1 cellular context compared by ENCODE assay signal in the genomic region with DNA sequence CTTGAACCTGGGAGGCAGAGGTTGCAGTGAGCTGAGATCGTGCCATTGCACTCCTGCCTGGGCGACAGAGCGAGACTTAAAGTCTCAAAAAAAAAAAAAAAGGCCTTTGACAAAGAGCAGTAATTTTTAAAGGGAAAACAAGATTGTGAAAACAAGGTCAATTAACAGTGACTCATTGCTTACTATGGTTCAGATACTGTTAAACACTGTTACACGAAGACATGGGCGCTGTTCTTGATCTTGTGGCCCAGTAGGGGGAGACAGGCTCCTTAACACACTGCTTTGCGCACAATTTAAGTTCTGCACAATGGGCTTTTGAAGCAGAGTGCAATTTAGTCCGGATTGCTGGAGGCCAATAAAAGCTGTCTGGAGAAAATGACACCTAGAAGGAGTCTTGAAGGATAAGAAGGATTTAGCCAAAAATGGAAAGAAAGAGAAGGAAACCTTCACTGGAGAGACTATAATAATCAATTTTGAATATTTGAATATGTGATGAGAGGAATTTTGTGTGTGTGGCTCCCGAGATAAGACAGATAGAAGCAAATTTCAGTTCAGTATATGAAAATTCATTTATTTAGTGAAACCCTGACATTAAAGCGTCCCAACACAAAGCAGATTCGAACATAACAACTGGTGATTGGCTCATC.
TF ChIP-seq lines count a peak whose summit lies in the region.

No MANE protein-coding gene starts in this region.

TF ChIP-seq in HepG2, 621 proteins besides CTCF, POLR2A, EP300 and RAD21 (continued from another document):
- TF ChIP-seq, protein P1, sequence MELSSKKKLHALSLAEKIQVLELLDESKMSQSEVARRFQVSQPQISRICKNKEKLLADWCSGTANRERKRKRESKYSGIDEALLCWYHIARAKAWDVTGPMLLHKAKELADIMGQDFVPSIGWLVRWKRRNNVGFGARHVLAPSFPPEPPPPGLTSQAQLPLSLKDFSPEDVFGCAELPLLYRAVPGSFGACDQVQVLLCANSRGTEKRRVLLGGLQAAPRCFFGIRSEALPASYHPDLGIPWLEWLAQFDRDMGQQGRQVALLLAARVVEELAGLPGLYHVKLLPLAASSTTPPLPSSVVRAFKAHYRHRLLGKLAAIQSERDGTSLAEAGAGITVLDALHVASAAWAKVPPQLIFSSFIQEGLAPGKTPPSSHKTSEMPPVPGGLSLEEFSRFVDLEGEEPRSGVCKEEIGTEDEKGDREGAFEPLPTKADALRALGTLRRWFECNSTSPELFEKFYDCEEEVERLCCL (CRISPR knock-in tag; IDR thresholded peaks at IDR 0.05; ENCODE audit: borderline replicate concordance), result no peak
- no peak for TF ChIP-seq AGO2 (optimal IDR thresholded peaks at IDR 0.05; ENCODE audit: low read depth, low read length)
- TF ChIP-seq CHD2 (IDR thresholded peaks at IDR 0.05; ENCODE audit: low read depth, low read length), result no peak
- 0 out of 2 replicates have a peak, but pooled peaks have one; percentile 21 for TF ChIP-seq MEF2D (CRISPR knock-in tag; IDR thresholded peaks at IDR 0.05)
- TF ChIP-seq TARDBP (CRISPR knock-in tag; IDR thresholded peaks at IDR 0.05), result peak; percentile 22; the same call in 1 of the 2 replicates
- peak; percentile 57; the same call in 1 of the 3 replicates for TF ChIP-seq MXI1 (IDR thresholded peaks at IDR 0.05; ENCODE audit: borderline replicate concordance, low read depth, low read length)
- TF ChIP-seq ZNF331 (CRISPR knock-in tag; IDR thresholded peaks at IDR 0.05), result no peak
- TF ChIP-seq MIER3 (CRISPR knock-in tag; IDR thresholded peaks at IDR 0.05; ENCODE audit: borderline replicate concordance), result peak; percentile 80; the same call in 1 of the 2 replicates
- no peak for TF ChIP-seq ZFP91 (CRISPR knock-in tag; IDR thresholded peaks at IDR 0.05; ENCODE audit: borderline replicate concordance)
- no peak for TF ChIP-seq DMTF1 (CRISPR knock-in tag; IDR thresholded peaks at IDR 0.05)
- TF ChIP-seq MIXL1 (CRISPR knock-in tag; IDR thresholded peaks at IDR 0.05), result peak; percentile 72; the same call in 1 of the 2 replicates
- TF ChIP-seq ZNF614 (CRISPR knock-in tag; IDR thresholded peaks at IDR 0.05; ENCODE audit: borderline replicate concordance), result 0 out of 2 replicates have a peak, but pooled peaks have one; percentile 17
- no peak for TF ChIP-seq MBD4 (IDR thresholded peaks at IDR 0.05; ENCODE audit: borderline replicate concordance, low read length)
- TF ChIP-seq, protein P2, sequence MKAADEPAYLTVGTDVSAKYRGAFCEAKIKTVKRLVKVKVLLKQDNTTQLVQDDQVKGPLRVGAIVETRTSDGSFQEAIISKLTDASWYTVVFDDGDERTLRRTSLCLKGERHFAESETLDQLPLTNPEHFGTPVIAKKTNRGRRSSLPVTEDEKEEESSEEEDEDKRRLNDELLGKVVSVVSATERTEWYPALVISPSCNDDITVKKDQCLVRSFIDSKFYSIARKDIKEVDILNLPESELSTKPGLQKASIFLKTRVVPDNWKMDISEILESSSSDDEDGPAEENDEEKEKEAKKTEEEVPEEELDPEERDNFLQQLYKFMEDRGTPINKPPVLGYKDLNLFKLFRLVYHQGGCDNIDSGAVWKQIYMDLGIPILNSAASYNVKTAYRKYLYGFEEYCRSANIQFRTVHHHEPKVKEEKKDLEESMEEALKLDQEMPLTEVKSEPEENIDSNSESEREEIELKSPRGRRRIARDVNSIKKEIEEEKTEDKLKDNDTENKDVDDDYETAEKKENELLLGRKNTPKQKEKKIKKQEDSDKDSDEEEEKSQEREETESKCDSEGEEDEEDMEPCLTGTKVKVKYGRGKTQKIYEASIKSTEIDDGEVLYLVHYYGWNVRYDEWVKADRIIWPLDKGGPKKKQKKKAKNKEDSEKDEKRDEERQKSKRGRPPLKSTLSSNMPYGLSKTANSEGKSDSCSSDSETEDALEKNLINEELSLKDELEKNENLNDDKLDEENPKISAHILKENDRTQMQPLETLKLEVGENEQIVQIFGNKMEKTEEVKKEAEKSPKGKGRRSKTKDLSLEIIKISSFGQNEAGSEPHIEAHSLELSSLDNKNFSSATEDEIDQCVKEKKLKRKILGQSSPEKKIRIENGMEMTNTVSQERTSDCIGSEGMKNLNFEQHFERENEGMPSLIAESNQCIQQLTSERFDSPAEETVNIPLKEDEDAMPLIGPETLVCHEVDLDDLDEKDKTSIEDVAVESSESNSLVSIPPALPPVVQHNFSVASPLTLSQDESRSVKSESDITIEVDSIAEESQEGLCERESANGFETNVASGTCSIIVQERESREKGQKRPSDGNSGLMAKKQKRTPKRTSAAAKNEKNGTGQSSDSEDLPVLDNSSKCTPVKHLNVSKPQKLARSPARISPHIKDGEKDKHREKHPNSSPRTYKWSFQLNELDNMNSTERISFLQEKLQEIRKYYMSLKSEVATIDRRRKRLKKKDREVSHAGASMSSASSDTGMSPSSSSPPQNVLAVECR (CRISPR knock-in tag; IDR thresholded peaks at IDR 0.05; ENCODE audit: borderline replicate concordance), result peak; percentile 37; the same call in 1 of the 2 replicates
- TF ChIP-seq MZF1 (CRISPR knock-in tag; IDR thresholded peaks at IDR 0.05; ENCODE audit: borderline replicate concordance), result no peak
- no peak for TF ChIP-seq RFX5 (IDR thresholded peaks at IDR 0.05; ENCODE audit: low read depth, low read length)
- no peak for TF ChIP-seq NR2F6 (IDR thresholded peaks at IDR 0.05)
- TF ChIP-seq NR2F6 (CRISPR knock-in tag; IDR thresholded peaks at IDR 0.05), result peak; percentile 50; the same call in 1 of the 2 replicates
- TF ChIP-seq STAT5B (CRISPR knock-in tag; IDR thresholded peaks at IDR 0.05), result no peak
- TF ChIP-seq FOSL1 (CRISPR knock-in tag; IDR thresholded peaks at IDR 0.05; ENCODE audit: borderline replicate concordance), result 0 out of 2 replicates have a peak, but pooled peaks have one; percentile 20
- TF ChIP-seq ZNF639 (CRISPR knock-in tag; conservative IDR thresholded peaks at IDR 0.05), result no peak
- TF ChIP-seq ZBTB7B (CRISPR knock-in tag; IDR thresholded peaks at IDR 0.05), result no peak
- peak; percentile 86 for TF ChIP-seq STAG1 (CRISPR knock-in tag; IDR thresholded peaks at IDR 0.05)
- TF ChIP-seq GLI4 (CRISPR knock-in tag; IDR thresholded peaks at IDR 0.05; ENCODE audit: borderline replicate concordance), result no peak
- TF ChIP-seq NFATC3 (CRISPR knock-in tag; IDR thresholded peaks at IDR 0.05), result no peak
- TF ChIP-seq MATR3 (CRISPR knock-in tag; IDR thresholded peaks at IDR 0.05), result no peak
- no peak for TF ChIP-seq KDM2A (CRISPR knock-in tag; IDR thresholded peaks at IDR 0.05; ENCODE audit: borderline replicate concordance, low read depth)
- 0 out of 2 replicates have a peak, but pooled peaks have one; percentile 41 for TF ChIP-seq TGIF2 (CRISPR knock-in tag; IDR thresholded peaks at IDR 0.05)
- TF ChIP-seq ONECUT2 (CRISPR knock-in tag; IDR thresholded peaks at IDR 0.05), result no peak
- no peak for TF ChIP-seq ZNF317 (CRISPR knock-in tag; IDR thresholded peaks at IDR 0.05)
- TF ChIP-seq CEBPG (CRISPR knock-in tag; IDR thresholded peaks at IDR 0.05), result peak; percentile 22; the same call in 1 of the 2 replicates
- TF ChIP-seq PRDM15 (CRISPR knock-in tag; IDR thresholded peaks at IDR 0.05), result no peak
- peak; percentile 34; the same call in 1 of the 2 replicates for TF ChIP-seq SMAD3 (CRISPR knock-in tag; IDR thresholded peaks at IDR 0.05)
- TF ChIP-seq SSRP1 (CRISPR knock-in tag; IDR thresholded peaks at IDR 0.05), result 0 out of 2 replicates have a peak, but pooled peaks have one; percentile 27
- TF ChIP-seq EEA1 (CRISPR knock-in tag; IDR thresholded peaks at IDR 0.05; ENCODE audit: borderline replicate concordance), result no peak
- TF ChIP-seq TMF1 (CRISPR knock-in tag; IDR thresholded peaks at IDR 0.05; ENCODE audit: low read depth), result no peak
- 0 out of 2 replicates have a peak, but pooled peaks have one; percentile 43 for TF ChIP-seq FOXO1 (CRISPR knock-in tag; IDR thresholded peaks at IDR 0.05)
